ENCODE assay signal across 8 cellular contexts in the genomic region with DNA sequence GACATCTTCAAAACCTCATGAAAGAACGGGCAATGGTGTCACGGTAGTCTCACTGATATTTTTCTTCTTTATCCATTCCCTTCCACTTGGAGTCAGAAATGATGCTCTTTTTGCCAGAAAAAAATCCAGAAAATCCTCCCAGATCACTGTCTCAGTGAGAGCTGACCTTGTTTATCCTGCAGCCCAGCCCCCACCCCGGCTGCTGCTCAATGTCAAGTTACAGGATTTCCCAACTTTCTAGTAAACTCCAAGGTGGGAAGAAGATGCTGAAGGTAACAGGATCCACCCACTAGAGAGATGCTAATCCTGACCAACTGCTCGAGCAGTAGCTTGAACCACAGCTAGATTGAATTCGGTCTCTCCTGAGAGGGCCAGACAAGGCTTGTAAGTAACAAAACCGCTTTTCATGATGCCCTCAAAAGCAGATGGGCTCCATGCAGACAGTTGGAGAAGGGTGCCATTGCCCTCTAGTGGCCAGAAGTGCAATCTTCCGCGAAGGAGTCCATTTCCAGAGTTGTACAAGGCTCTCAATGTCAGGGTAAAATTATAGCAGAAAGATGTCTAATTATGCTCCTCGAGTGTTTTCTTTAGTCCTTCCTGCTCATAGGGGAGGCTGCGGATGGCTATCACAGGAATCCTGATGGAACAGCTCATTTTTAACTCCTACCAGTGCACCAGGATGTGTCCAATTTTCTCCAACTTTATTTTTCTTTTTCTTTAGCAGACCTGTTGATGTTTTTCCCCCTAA. TPM values are rescaled to one million over a fixed set of nuclear protein-coding genes. Genes with fewer than 3 reads are reported as not detected.
DNase-seq lines count a peak whose midpoint lies in the region; ATAC-seq and TF ChIP-seq lines count a peak whose summit lies in the region.

No MANE protein-coding gene starts in this region.

- ATAC-seq in GM19438 (IDR thresholded peaks at IDR 0.05; ENCODE audit: low read depth, unreplicated experiment) (peak; percentile 70), body of pancreas (peak; percentile 72)

- peak overlapping the region; percentile 94 for H3K4me2 ChIP-seq in skeletal muscle satellite cell (ENCODE audit: low read length)

- no peak overlapping the region for H3K9ac ChIP-seq in iPS-15b (ENCODE audit: low read depth, low read length)
- peak overlapping the region; percentile 92 for H3K9ac ChIP-seq in skeletal muscle satellite cell (ENCODE audit: low read depth, low read length)

- H3K27me3 ChIP-seq in body of pancreas (peaks cover 0 to 6% of the 10 kb centered on the region in 2 donors), iPS-15b (ENCODE audit: control insufficient read depth, insufficient read depth, low read length) (peaks cover 36% of the 10 kb centered on the region), skeletal muscle satellite cell (ENCODE audit: control insufficient read depth, insufficient read depth, low read length) (no peaks in the 10 kb centered on the region)

- H3K27ac ChIP-seq in body of pancreas, result no peak overlapping the region

- peak; percentile 42 for DNase-seq in DMS53 treated with DMSO at 0.1 percent for 48 hours (lab: John Stamatoyannopoulos, UW; ENCODE audit: unreplicated experiment)
- DNase-seq in HK-2 (ENCODE audit: unreplicated experiment), result peak; percentile 56
- peak; percentile 66 for DNase-seq in NOMO-1 treated with DMSO at 0.1 percent for 48 hours (lab: John Stamatoyannopoulos, UW; ENCODE audit: unreplicated experiment)
- DNase-seq in body of pancreas, result peak; percentile 57 to 67 (median 58)
- DNase-seq in activated effector memory CD4-positive, alpha-beta T cell treated with anti-CD3 and anti-CD28 coated beads, Interleukin-2, amount 50 U/mL, for 16 hours, result no peak

- intact Hi-C loops in body of pancreas (cut with DNase I), result loop anchor here (10.0 kb wide), 1 partner anchor 1753 kb away; no protein-coding TSS in a partner anchor

- TF ChIP-seq CTCF in body of pancreas (IDR thresholded peaks at IDR 0.05), result peak; percentile 73 to 86 (median 80)

- no peak overlapping the region for H3K4me3 ChIP-seq in body of pancreas
- H3K4me3 ChIP-seq in iPS-15b (ENCODE audit: low read depth, low read length), result peak overlapping the region; percentile 27
- H3K4me3 ChIP-seq in skeletal muscle satellite cell (ENCODE audit: low read length), result peak overlapping the region; percentile 52

- no peak for TF ChIP-seq POLR2A in body of pancreas (IDR thresholded peaks at IDR 0.05)

- 18 to 19% methylated on average over 10 of the region's 10 CpGs for WGBS in body of pancreas, 2 donors

- H3K36me3 ChIP-seq in body of pancreas (replicated peaks in 1 of 2; ENCODE audit: insufficient read depth in 1 of 2, low read depth in 2 of 2) (no peaks in the 10 kb centered on the region), iPS-15b (ENCODE audit: control insufficient read depth, insufficient read depth, low read length) (no peaks in the 10 kb centered on the region), skeletal muscle satellite cell (ENCODE audit: insufficient read depth, low read length) (peaks cover 11% of the 10 kb centered on the region)

- H3K4me1 ChIP-seq in body of pancreas (peaks cover 20% of the 10 kb centered on the region), iPS-15b (ENCODE audit: control insufficient read depth, insufficient read depth, low read length) (peaks cover 8% of the 10 kb centered on the region), skeletal muscle satellite cell (ENCODE audit: control insufficient read depth, insufficient read depth, low read length) (peaks cover 38% of the 10 kb centered on the region)

- no peaks in the 10 kb centered on the region for H3K9me3 ChIP-seq in body of pancreas
- H3K9me3 ChIP-seq in iPS-15b (ENCODE audit: control insufficient read depth, insufficient read depth, low read length), result no peaks in the 10 kb centered on the region
- no peaks in the 10 kb centered on the region for H3K9me3 ChIP-seq in skeletal muscle satellite cell (replicated peaks; ENCODE audit: low read length)

RNA-seq across cellular contexts. Expression of a gene that starts 4.0 kb away (rescaled TPM):
- total RNA-seq in body of pancreas, result 10 to 100 TPM in 1 of 2 donors, 1 to 10 TPM in 1; 8.6 to 17.6 TPM
- total RNA-seq in skeletal muscle satellite cell (2012; rRNA removed), result 11.4 and 16.8 TPM in 2 replicates

Comparison
In these comparisons a context has a peak if more than half of its experiments do, and no peak if none do; other contexts are left out.
1. H3K4me3 ChIP-seq: peak in iPS-15b (single experiment) and skeletal muscle satellite cell (single experiment); none in body of pancreas (0 of 2).